1 cellular context compared by ENCODE assay signal in the genomic region with DNA sequence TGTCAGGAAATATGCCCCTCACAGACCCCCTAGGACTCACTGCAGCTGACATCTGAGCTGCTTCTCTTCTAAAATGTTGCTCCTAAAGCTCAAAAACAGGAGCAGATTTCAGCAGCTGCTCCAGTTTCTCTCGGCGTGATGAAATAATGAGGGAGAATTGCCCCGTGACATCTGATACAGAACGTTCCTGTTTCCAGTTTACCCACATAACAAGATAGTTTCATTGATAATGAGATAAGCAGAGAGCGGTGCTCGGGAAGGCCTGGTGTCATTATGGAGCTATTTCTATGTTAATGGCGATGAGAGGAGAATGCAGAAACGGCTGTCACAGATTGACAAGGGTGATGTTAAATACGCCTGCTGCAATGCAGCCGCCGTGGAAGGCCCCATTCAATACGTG.
TF ChIP-seq lines count a peak whose summit lies in the region.

No MANE protein-coding gene starts in this region.

TF ChIP-seq in K562, 482 proteins besides CTCF, POLR2A, EP300 and RAD21 (continued from another document):
- TF ChIP-seq CBX3 (IDR thresholded peaks at IDR 0.05; ENCODE audit: borderline replicate concordance in 1 of 2, low read length in 2 of 2) = no peak
- no peak for TF ChIP-seq RNF2 (IDR thresholded peaks at IDR 0.05)
- TF ChIP-seq, protein P1, sequence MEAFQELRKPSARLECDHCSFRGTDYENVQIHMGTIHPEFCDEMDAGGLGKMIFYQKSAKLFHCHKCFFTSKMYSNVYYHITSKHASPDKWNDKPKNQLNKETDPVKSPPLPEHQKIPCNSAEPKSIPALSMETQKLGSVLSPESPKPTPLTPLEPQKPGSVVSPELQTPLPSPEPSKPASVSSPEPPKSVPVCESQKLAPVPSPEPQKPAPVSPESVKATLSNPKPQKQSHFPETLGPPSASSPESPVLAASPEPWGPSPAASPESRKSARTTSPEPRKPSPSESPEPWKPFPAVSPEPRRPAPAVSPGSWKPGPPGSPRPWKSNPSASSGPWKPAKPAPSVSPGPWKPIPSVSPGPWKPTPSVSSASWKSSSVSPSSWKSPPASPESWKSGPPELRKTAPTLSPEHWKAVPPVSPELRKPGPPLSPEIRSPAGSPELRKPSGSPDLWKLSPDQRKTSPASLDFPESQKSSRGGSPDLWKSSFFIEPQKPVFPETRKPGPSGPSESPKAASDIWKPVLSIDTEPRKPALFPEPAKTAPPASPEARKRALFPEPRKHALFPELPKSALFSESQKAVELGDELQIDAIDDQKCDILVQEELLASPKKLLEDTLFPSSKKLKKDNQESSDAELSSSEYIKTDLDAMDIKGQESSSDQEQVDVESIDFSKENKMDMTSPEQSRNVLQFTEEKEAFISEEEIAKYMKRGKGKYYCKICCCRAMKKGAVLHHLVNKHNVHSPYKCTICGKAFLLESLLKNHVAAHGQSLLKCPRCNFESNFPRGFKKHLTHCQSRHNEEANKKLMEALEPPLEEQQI (IDR thresholded peaks at IDR 0.05) = no peak
